In genomic region chr6:125232466-125232865, GRCh38 we compare ENCODE assay signal across 21 cellular contexts.
DNase-seq lines count a peak whose midpoint lies in the region; ATAC-seq and TF ChIP-seq lines count a peak whose summit lies in the region.
"Had no signal": no experiment of that assay in that cellular context is flagged by ENCODE, and none has a peak within 500 bp of the region (broad histone marks: within the 10 kb centered on the region; RNA-seq: fewer than 3 reads in every experiment).

No MANE protein-coding gene starts in this region.

- H3K36me3 ChIP-seq in adrenal gland (replicated peaks in 1 of 2): no peaks in the 10 kb centered on the region
- H3K36me3 ChIP-seq: esophagus muscularis mucosa, ovary had no signal

- TF ChIP-seq POLR2A in adrenal gland (IDR thresholded peaks at IDR 0.05): no peak
- no peak for TF ChIP-seq POLR2A in lower leg skin (IDR thresholded peaks at IDR 0.05)

- peaks cover 27 to 42% of the 10 kb centered on the region in 2 donors for H3K4me1 ChIP-seq in adrenal gland (replicated peaks in 1 of 2)

- TF ChIP-seq CTCF in adrenal gland (IDR thresholded peaks at IDR 0.05) (no peak), fibroblast of pulmonary artery (IDR thresholded peaks at IDR 0.05; ENCODE audit: low read length, missing control alignments) (no peak), lower leg skin (IDR thresholded peaks at IDR 0.05) (no peak)

- no peaks in the 10 kb centered on the region for H3K9me3 ChIP-seq in adrenal gland (replicated peaks in 1 of 3)
- H3K9me3 ChIP-seq: esophagus muscularis mucosa, ovary had no signal

- no peaks in the 10 kb centered on the region for H3K27me3 ChIP-seq in adrenal gland
- H3K27me3 ChIP-seq: esophagus muscularis mucosa, ovary had no signal

- DNase-seq in EL (peak; percentile 26), adrenal gland (no peak), fibroblast of pulmonary artery (ENCODE audit: low read depth) (peak; percentile 18), renal cortical epithelial cell (ENCODE audit: low read depth) (peak; percentile 61), NCI-H748 (lab: John Stamatoyannopoulos, UW; ENCODE audit: unreplicated experiment) (no peak), NCI-H82 (lab: John Stamatoyannopoulos, UW) (no peak), lower leg skin (ENCODE audit: low spot score in 2 of 2) (no peak)
- DNase-seq: activated B cell treated with CpG ODN at 0.5 μM for 24 hours; activated CD4-positive, alpha-beta memory T cell treated with anti-CD3 and anti-CD28 coated beads, Interleukin-2, amount 10 ng/mL, durations not matched to agents 7 days and 5 days; anterior cingulate cortex; NCI-H1417 treated with DMSO at 0.1 percent for 48 hours; NCI-H510A; ovary; stimulated activated naive B cell treated with anti-CD40 and anti-IgM and Interleukin-4, amounts not matched to agents 10 μg/mL and 1 μg/mL and 100 μg/mL, for 72 hours; T-helper 9 cell had no signal

- intact Hi-C loops in adrenal gland (cut with DNase I) (no loop called here), lower leg skin (cut with DNase I; ENCODE audit: low total_unique reads) (no loop called here)

- no peak for ATAC-seq in HG03521 (IDR thresholded peaks at IDR 0.05; ENCODE audit: unreplicated experiment)
- ATAC-seq: HCT116; sciatic nerve; stimulated activated naive B cell treated with anti-CD40 and anti-IgM and Interleukin-4, amounts not matched to agents 10 μg/mL and 1 μg/mL and 100 μg/mL, for 72 hours had no signal

- 16 to 30% (median 26%) methylated on average over 1 of the region's 1 CpG for WGBS in adrenal gland, 4 donors
- 39 to 53% methylated on average over 1 of the region's 1 CpG for WGBS in lower leg skin, 2 donors

- H3K4me3 ChIP-seq in adrenal gland: no peak overlapping the region
- H3K4me3 ChIP-seq in fibroblast of pulmonary artery (replicated peaks; ENCODE audit: low read depth, low read length): no peak overlapping the region
- no peak overlapping the region for H3K4me3 ChIP-seq in lower leg skin (ENCODE audit: low read depth, poor library complexity, severe bottlenecking)
- H3K4me3 ChIP-seq: esophagus muscularis mucosa, lung, ovary had no signal

- H3K27ac ChIP-seq in adrenal gland: peak overlapping the region in 4 of 5 donors; percentile 36 to 82 (median 54)
- H3K27ac ChIP-seq: esophagus muscularis mucosa, ovary, RWPE1 had no signal

Comparison
In these comparisons a context has a peak if more than half of its experiments do, and no peak if none do; other contexts are left out.
1. DNase-seq: peak in EL (single experiment), fibroblast of pulmonary artery (single experiment) and renal cortical epithelial cell (single experiment); none in adrenal gland (0 of 7), NCI-H748 (single experiment), NCI-H82 (single experiment) and lower leg skin (0 of 2).